22 cellular contexts compared by ENCODE assay signal in genomic region chr2:110788936-110789335, GRCh38. TPM values are rescaled to one million over a fixed set of nuclear protein-coding genes. Genes with fewer than 3 reads are reported as not detected.
"Had no signal": no experiment of that assay in that cellular context is flagged by ENCODE, and none has a peak within 500 bp of the region (broad histone marks: within the 10 kb centered on the region; RNA-seq: fewer than 3 reads in every experiment).

No MANE protein-coding gene starts in this region.

- ATAC-seq: activated T-helper 17 cell treated with anti-CD3 and anti-CD28 coated beads, Interleukin-2, amount 50 U/mL, for 72 hours; T-cell had no signal

- DNase-seq: activated CD4-positive, alpha-beta memory T cell treated with anti-CD3 and anti-CD28 coated beads for 36 hours; activated CD4-positive, alpha-beta T cell treated with anti-CD3 and anti-CD28 coated beads, Interleukin-2, amount 10 ng/mL, durations not matched to agents 7 days and 5 days; activated CD4-positive, CD25-positive, alpha-beta regulatory T cell; activated gamma-delta T cell; activated naive CD4-positive, alpha-beta T cell treated with anti-CD3 and anti-CD28 coated beads for 36 hours; activated T-cell treated with anti-CD3 and anti-CD28 coated beads for 4 hours; activated T-cell treated with anti-CD3 and anti-CD28 coated beads, Interleukin-2, amount 50 U/mL, for 48 hours; brain microvascular endothelial cell; MG63; MV-4-11; NCI-H1092 treated with DMSO at 0.1 percent for 48 hours; NCI-H1417 treated with DMSO at 0.1 percent for 48 hours; NCI-H1694; NCI-H2029 treated with DMSO at 0.1 percent for 48 hours; NCI-H510A; NCI-H69; PC-9; SIG-M5; T-cell; T-helper 2 cell; T1000 had no signal

RNA-seq across cellular contexts. Expression of gene ACOXL, which starts 56.6 kb away (rescaled TPM):
- total RNA-seq: activated naive CD4-positive, alpha-beta T cell treated with anti-CD3 and anti-CD28 coated beads for 36 hours had no signal
